In the genomic region with DNA sequence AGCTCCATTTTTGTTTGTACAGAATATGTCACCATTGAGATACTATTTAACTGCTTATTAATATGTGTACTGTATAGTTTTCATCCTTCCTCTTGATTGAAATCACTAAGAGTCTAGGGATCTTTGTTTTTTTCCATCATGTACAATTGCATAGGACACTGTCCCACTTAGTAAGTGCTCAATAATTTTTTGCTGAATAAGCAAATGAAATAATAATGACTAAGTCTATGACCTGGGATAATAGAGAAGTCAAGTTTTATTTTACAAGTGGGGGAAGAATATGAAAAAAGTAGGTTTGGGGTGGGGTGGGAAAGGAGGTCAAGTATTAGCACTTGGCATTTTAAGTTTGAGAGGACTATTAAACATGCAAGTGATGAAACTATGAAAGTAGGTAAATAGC, we compare ENCODE assay signal across 8 cellular contexts.
"Had no signal": no experiment of that assay in that cellular context is flagged by ENCODE, and none has a peak within 500 bp of the region (broad histone marks: within the 10 kb centered on the region; RNA-seq: fewer than 3 reads in every experiment).

No MANE protein-coding gene starts in this region.

- H3K4me3 ChIP-seq: GM23338, HAP-1 had no signal

- FAIRE-seq: HTR-8/SVneo had no signal

- H3K9me3 ChIP-seq: HAP-1 had no signal

- H3K36me3 ChIP-seq: HAP-1 had no signal

- DNase-seq: H7, HFFc6, Kasumi-1, KG1 had no signal

- H3K4me2 ChIP-seq: GM23338 had no signal

- ATAC-seq: GM23338, HCT116 had no signal
